Comparison of ENCODE assay signal across 11 cellular contexts in the genomic region with DNA sequence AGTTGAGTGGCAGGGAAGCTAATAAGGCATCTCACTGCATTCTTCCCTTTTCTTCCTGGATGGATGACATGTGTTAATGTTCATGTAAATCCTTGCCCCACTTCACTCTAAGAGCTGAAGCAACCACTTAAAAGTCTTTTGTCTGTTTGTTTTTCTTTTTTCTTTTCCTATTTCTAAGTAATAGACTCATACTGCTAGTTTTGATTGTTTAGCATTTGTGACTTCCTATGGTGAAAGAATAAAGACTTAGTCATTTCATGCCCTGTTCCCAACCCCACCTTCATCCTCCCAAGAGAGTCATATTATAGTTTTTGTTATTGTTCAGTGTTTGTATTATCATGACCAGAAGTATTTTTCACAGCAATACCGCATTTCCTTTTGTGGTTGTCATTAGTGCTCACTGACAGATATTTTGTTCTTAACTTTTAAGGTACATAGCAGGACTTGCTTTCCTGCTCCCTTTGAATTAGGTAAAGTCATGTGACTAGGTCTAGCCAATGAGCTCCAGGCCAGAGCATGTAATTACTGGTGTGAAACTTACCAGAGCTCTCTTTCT. TPM values are rescaled to one million over a fixed set of nuclear protein-coding genes. Genes with fewer than 3 reads are reported as not detected.
DNase-seq lines count a peak whose midpoint lies in the region; ATAC-seq and TF ChIP-seq lines count a peak whose summit lies in the region.
"Had no signal": no experiment of that assay in that cellular context is flagged by ENCODE, and none has a peak within 500 bp of the region (broad histone marks: within the 10 kb centered on the region; RNA-seq: fewer than 3 reads in every experiment).

No MANE protein-coding gene starts in this region.

- H3K4me3 ChIP-seq in A673 (ENCODE audit: low read depth, low read length, poor library complexity, severe bottlenecking) = no peak overlapping the region
- H3K4me3 ChIP-seq: ovary had no signal

- DNase-seq in A673 (ENCODE audit: low spot score) = peak; percentile 31
- DNase-seq in ELR (ENCODE audit: low read depth) = peak; percentile 85
- peak; percentile 68 for DNase-seq in activated CD4-positive, alpha-beta T cell treated with anti-CD3 and anti-CD28 coated beads, Interleukin-2, amount 10 ng/mL, durations not matched to agents 7 days and 5 days
- DNase-seq in fibroblast of peridontal ligament (ENCODE audit: extremely low read depth) = peak; percentile 86
- DNase-seq in CD14-positive monocyte (ENCODE audit: low spot score) = no peak
- no peak for DNase-seq in HuH-7.5 (ENCODE audit: low spot score)
- no peak for DNase-seq in HT-29 (ENCODE audit: low spot score)
- DNase-seq: NCI-H1092 treated with DMSO at 0.1 percent for 48 hours, ovary, SHP77 had no signal

- POLR2A ChIA-PET in A673 (lab: Charles Lee; ENCODE audit: low non-redundant PET) = no interaction called here
- POLR2A ChIA-PET in activated CD4-positive, alpha-beta T cell treated with anti-CD3 and anti-CD28 coated beads, Interleukin-2, amount 10 ng/mL, durations not matched to agents 7 days and 5 days (lab: Charles Lee) = no interaction called here

- peaks cover 41% of the 10 kb centered on the region for H3K4me1 Mint-ChIP-seq in activated CD4-positive, alpha-beta T cell treated with anti-CD3 and anti-CD28 coated beads, Interleukin-2, amount 10 ng/mL, durations not matched to agents 7 days and 5 days
- no peaks in the 10 kb centered on the region for H3K4me1 Mint-ChIP-seq in CD14-positive monocyte

- H3K27ac Mint-ChIP-seq in activated CD4-positive, alpha-beta T cell treated with anti-CD3 and anti-CD28 coated beads, Interleukin-2, amount 10 ng/mL, durations not matched to agents 7 days and 5 days = peak overlapping the region; percentile 69
- no peak overlapping the region for H3K27ac Mint-ChIP-seq in CD14-positive monocyte

- TF ChIP-seq CTCF in A673 (conservative IDR thresholded peaks at IDR 0.05; ENCODE audit: low read depth, low read length) (no peak), CD14-positive monocyte (IDR thresholded peaks at IDR 0.05) (no peak)

- no TSS peak for BruUV-seq in A673 (replicated peaks; lab: Mats Ljungman, UMichigan)

- peaks cover 8% of the 10 kb centered on the region for H3K4me1 ChIP-seq in A673 (ENCODE audit: insufficient read depth, low read length, poor library complexity, severe bottlenecking)

- CTCF ChIA-PET in A673 (lab: Charles Lee) = no interaction called here
- CTCF ChIA-PET in activated CD4-positive, alpha-beta T cell treated with anti-CD3 and anti-CD28 coated beads, Interleukin-2, amount 10 ng/mL, durations not matched to agents 7 days and 5 days (lab: Charles Lee) = interaction anchor here (0.6 kb wide), 1 partner anchor 167 kb away, joined by 4 read pairs; no protein-coding TSS in a partner anchor

- peaks cover 17% of the 10 kb centered on the region for H3K9me3 Mint-ChIP-seq in activated CD4-positive, alpha-beta T cell treated with anti-CD3 and anti-CD28 coated beads, Interleukin-2, amount 10 ng/mL, durations not matched to agents 7 days and 5 days
- H3K9me3 Mint-ChIP-seq in CD14-positive monocyte = peaks cover 7 to 27% (median 13%) of the 10 kb centered on the region in 7 donors

- intact Hi-C loops in A673 (cut with micrococcal nuclease; ENCODE audit: unreplicated experiment) = no loop called here
- intact Hi-C loops in CD14-positive monocyte (cut with micrococcal nuclease) = no loop called here

- peaks cover 22% of the 10 kb centered on the region for H3K36me3 Mint-ChIP-seq in activated CD4-positive, alpha-beta T cell treated with anti-CD3 and anti-CD28 coated beads, Interleukin-2, amount 10 ng/mL, durations not matched to agents 7 days and 5 days (ENCODE audit: low read depth)
- H3K36me3 Mint-ChIP-seq in CD14-positive monocyte = no peaks in the 10 kb centered on the region

- peaks cover 20% of the 10 kb centered on the region for H3K27me3 Mint-ChIP-seq in activated CD4-positive, alpha-beta T cell treated with anti-CD3 and anti-CD28 coated beads, Interleukin-2, amount 10 ng/mL, durations not matched to agents 7 days and 5 days
- peaks cover 1 to 5% (median 3%) of the 10 kb centered on the region in 3 donors for H3K27me3 Mint-ChIP-seq in CD14-positive monocyte (ENCODE audit: low read depth in 3 of 3)

- H3K9me3 ChIP-seq in A673 (ENCODE audit: low read depth, low read length, poor library complexity, severe bottlenecking) = no peaks in the 10 kb centered on the region
- H3K9me3 ChIP-seq: ovary had no signal

- H3K27me3 ChIP-seq in A673 (replicated peaks; ENCODE audit: insufficient read depth, low read depth, low read length, poor library complexity) = peaks cover 30% of the 10 kb centered on the region
- H3K27me3 ChIP-seq: ovary had no signal

- no peak for ATAC-seq in GM19463 (IDR thresholded peaks at IDR 0.05; ENCODE audit: unreplicated experiment)

- H3K27ac ChIP-seq in A673 (ENCODE audit: low read depth, low read length, poor library complexity, severe bottlenecking) = no peak overlapping the region
- H3K27ac ChIP-seq: ovary had no signal

- H3K36me3 ChIP-seq in A673 (ENCODE audit: insufficient read depth, low read length, poor library complexity, severe bottlenecking) = no peaks in the 10 kb centered on the region
- H3K36me3 ChIP-seq: ovary had no signal

- H3K4me3 Mint-ChIP-seq in activated CD4-positive, alpha-beta T cell treated with anti-CD3 and anti-CD28 coated beads, Interleukin-2, amount 10 ng/mL, durations not matched to agents 7 days and 5 days = no peak overlapping the region
- no peak overlapping the region for H3K4me3 Mint-ChIP-seq in CD14-positive monocyte

RNA-seq across cellular contexts. Expression of gene SPP2, which starts 18.1 kb away (rescaled TPM):
- total RNA-seq in A673 (2021) = not detected in 2 replicates
- not detected for total RNA-seq in activated CD4-positive, alpha-beta T cell treated with anti-CD3 and anti-CD28 coated beads, Interleukin-2, amount 10 ng/mL, durations not matched to agents 7 days and 5 days
- polyA plus RNA-seq in CD14-positive monocyte = not detected
- total RNA-seq in HT-29 (2014; rRNA removed; shearing (Covaris generic)) = not detected in 2 replicates
- polyA plus RNA-seq: ovary had no signal

Comparison
In these comparisons a context has a peak if more than half of its experiments do, and no peak if none do; other contexts are left out.
1. DNase-seq: peak in A673 (single experiment), ELR (single experiment), activated CD4-positive, alpha-beta T cell treated with anti-CD3 and anti-CD28 coated beads, Interleukin-2, amount 10 ng/mL, durations not matched to agents 7 days and 5 days (single experiment) and fibroblast of peridontal ligament (single experiment); none in CD14-positive monocyte (single experiment), HuH-7.5 (single experiment) and HT-29 (single experiment).